Comparison of ENCODE assay signal across 18 cellular contexts in genomic region chr14:23481992-23482813, GRCh38. TPM values are rescaled to one million over a fixed set of nuclear protein-coding genes. Genes with fewer than 3 reads are reported as not detected.
DNase-seq lines count a peak whose midpoint lies in the region; ATAC-seq and TF ChIP-seq lines count a peak whose summit lies in the region.
"Had no signal": no experiment of that assay in that cellular context is flagged by ENCODE, and none has a peak within 500 bp of the region (broad histone marks: within the 10 kb centered on the region; RNA-seq: fewer than 3 reads in every experiment).

No MANE protein-coding gene starts in this region.

- H3K27ac Mint-ChIP-seq in glutamatergic neuron (ENCODE audit: unreplicated experiment) = peak overlapping the region; percentile 95
- H3K27ac Mint-ChIP-seq: activated CD4-positive, alpha-beta T cell treated with anti-CD3 and anti-CD28 coated beads for 36 hours; activated naive CD8-positive, alpha-beta T cell treated with anti-CD3 and anti-CD28 coated beads, Interleukin-2, amount 10 ng/mL, durations not matched to agents 7 days and 5 days; B cell had no signal

- H3K4me3 ChIP-seq in A673 (ENCODE audit: low read depth, low read length, poor library complexity, severe bottlenecking) (no peak overlapping the region), OCI-LY1 (ENCODE audit: low read depth, low read length, poor library complexity, severe bottlenecking) (no peak overlapping the region), Peyer's patch (no peak overlapping the region)

- peaks cover 3% of the 10 kb centered on the region for H3K27me3 Mint-ChIP-seq in glutamatergic neuron (ENCODE audit: unreplicated experiment)
- H3K27me3 Mint-ChIP-seq: activated CD4-positive, alpha-beta T cell treated with anti-CD3 and anti-CD28 coated beads for 36 hours; activated naive CD8-positive, alpha-beta T cell treated with anti-CD3 and anti-CD28 coated beads, Interleukin-2, amount 10 ng/mL, durations not matched to agents 7 days and 5 days; B cell; central memory CD8-positive, alpha-beta T cell had no signal

- no TSS peak for BruUV-seq in A673 (replicated peaks; lab: Mats Ljungman, UMichigan)

- no peaks in the 10 kb centered on the region for H3K9me3 ChIP-seq in A673 (ENCODE audit: low read depth, low read length, poor library complexity, severe bottlenecking)
- H3K9me3 ChIP-seq in ES-I3 (ENCODE audit: control insufficient read depth, insufficient read depth, low read length) = no peaks in the 10 kb centered on the region
- H3K9me3 ChIP-seq in OCI-LY1 (ENCODE audit: low read length) = no peaks in the 10 kb centered on the region
- no peaks in the 10 kb centered on the region for H3K9me3 ChIP-seq in Peyer's patch

- H3K79me2 ChIP-seq in OCI-LY1 (ENCODE audit: insufficient read depth, low read length) = no peaks in the 10 kb centered on the region

- H3K4me2 ChIP-seq in OCI-LY1 (ENCODE audit: low read length) = no peak overlapping the region

- H2AFZ ChIP-seq in OCI-LY1 (ENCODE audit: low read length) = no peak overlapping the region

- no peak for ATAC-seq in HG03039 (IDR thresholded peaks at IDR 0.05; ENCODE audit: unreplicated experiment)
- ATAC-seq: left cardiac atrium had no signal

- CTCF ChIA-PET in A673 (lab: Charles Lee) = interaction anchor here (1.1 kb wide), 1 partner anchor 76 kb away, joined by 3 read pairs; no protein-coding TSS in a partner anchor

- intact Hi-C loops in A673 (cut with micrococcal nuclease; ENCODE audit: unreplicated experiment) = no loop called here

- DNase-seq in A673 (ENCODE audit: low spot score) (no peak), glutamatergic neuron (peak; percentile 26), LoVo (ENCODE audit: low spot score) (no peak), Peyer's patch (no peak)
- DNase-seq in activated CD8-positive, alpha-beta memory T cell treated with anti-CD3 and anti-CD28 coated beads, Interleukin-2, amount 50 U/mL, for 48 hours = no peak
- DNase-seq: activated CD4-positive, alpha-beta T cell treated with anti-CD3 and anti-CD28 coated beads for 36 hours; activated naive CD8-positive, alpha-beta T cell treated with anti-CD3 and anti-CD28 coated beads, Interleukin-2, amount 10 ng/mL, durations not matched to agents 7 days and 5 days; left cardiac atrium; MM.1S; NCI-H510A treated with DMSO at 0.1 percent for 48 hours; T-helper 2 cell had no signal

- POLR2A ChIA-PET in A673 (lab: Charles Lee; ENCODE audit: low non-redundant PET) = no interaction called here

- H3K9me2 ChIP-seq in OCI-LY1 (ENCODE audit: low read depth, low read length) = no peaks in the 10 kb centered on the region

- H3K36me3 Mint-ChIP-seq in glutamatergic neuron (ENCODE audit: unreplicated experiment) = no peaks in the 10 kb centered on the region

- no peak for TF ChIP-seq POLR2A in Peyer's patch (IDR thresholded peaks at IDR 0.05)

- H3F3A ChIP-seq in OCI-LY1 (ENCODE audit: insufficient read depth, low read length) = no peaks in the 10 kb centered on the region

- H3K27ac ChIP-seq in A673 (ENCODE audit: low read depth, low read length, poor library complexity, severe bottlenecking) (no peak overlapping the region), OCI-LY1 (ENCODE audit: low read depth, low read length, poor library complexity, severe bottlenecking) (no peak overlapping the region), Peyer's patch (no peak overlapping the region)
- H3K27ac ChIP-seq: RWPE1 had no signal

- peaks cover 44% of the 10 kb centered on the region for H3K4me1 Mint-ChIP-seq in glutamatergic neuron (ENCODE audit: low read depth, unreplicated experiment)
- H3K4me1 Mint-ChIP-seq: B cell had no signal

- peak overlapping the region; percentile 20; the same call in 1 of the 2 replicates for H3K9ac ChIP-seq in ES-I3 (ENCODE audit: low read depth, low read length)
- no peak overlapping the region for H3K9ac ChIP-seq in OCI-LY1 (ENCODE audit: low read length)

- peaks cover 5% of the 10 kb centered on the region for H3K4me1 ChIP-seq in A673 (ENCODE audit: insufficient read depth, low read length, poor library complexity, severe bottlenecking)
- peaks cover 48% of the 10 kb centered on the region for H3K4me1 ChIP-seq in ES-I3 (ENCODE audit: insufficient read depth, low read length)
- H3K4me1 ChIP-seq in OCI-LY1 (ENCODE audit: insufficient read depth, low read length, severe bottlenecking) = no peaks in the 10 kb centered on the region
- H3K4me1 ChIP-seq in Peyer's patch = no peaks in the 10 kb centered on the region

- no peaks in the 10 kb centered on the region for H3K27me3 ChIP-seq in A673 (replicated peaks; ENCODE audit: insufficient read depth, low read depth, low read length, poor library complexity)
- no peaks in the 10 kb centered on the region for H3K27me3 ChIP-seq in OCI-LY1 (ENCODE audit: insufficient read depth, low read length)
- H3K27me3 ChIP-seq in Peyer's patch = no peaks in the 10 kb centered on the region

- H3K36me3 ChIP-seq in A673 (ENCODE audit: insufficient read depth, low read length, poor library complexity, severe bottlenecking) (peaks cover 18% of the 10 kb centered on the region), ES-I3 (ENCODE audit: insufficient read depth, low read length) (peaks cover 5% of the 10 kb centered on the region), OCI-LY1 (ENCODE audit: insufficient read depth, low read length) (peaks cover 17% of the 10 kb centered on the region), Peyer's patch (peaks cover 0 to 42% (median 0%) of the 10 kb centered on the region in 3 donors)

- TF ChIP-seq CTCF in A673 (conservative IDR thresholded peaks at IDR 0.05; ENCODE audit: low read depth, low read length) (peak; percentile 15; the same call in 1 of the 2 replicates), OCI-LY1 (IDR thresholded peaks at IDR 0.05; ENCODE audit: low read length) (peak; percentile 44; the same call in 1 of the 2 replicates), glutamatergic neuron (IDR thresholded peaks at IDR 0.05; ENCODE audit: partially characterized antibody, unreplicated experiment) (peak; percentile 20), Peyer's patch (IDR thresholded peaks at IDR 0.05) (no peak)

- H4K20me1 ChIP-seq in OCI-LY1 (ENCODE audit: insufficient read depth, low read length) = no peaks in the 10 kb centered on the region

- no peaks in the 10 kb centered on the region for H3K9me3 Mint-ChIP-seq in glutamatergic neuron (ENCODE audit: unreplicated experiment)
- H3K9me3 Mint-ChIP-seq: activated naive CD8-positive, alpha-beta T cell treated with anti-CD3 and anti-CD28 coated beads, Interleukin-2, amount 10 ng/mL, durations not matched to agents 7 days and 5 days; central memory CD8-positive, alpha-beta T cell had no signal

- peak overlapping the region; percentile 86 for H3K4me3 Mint-ChIP-seq in glutamatergic neuron (ENCODE audit: unreplicated experiment)
- H3K4me3 Mint-ChIP-seq: activated CD4-positive, alpha-beta T cell treated with anti-CD3 and anti-CD28 coated beads for 36 hours; activated naive CD8-positive, alpha-beta T cell treated with anti-CD3 and anti-CD28 coated beads, Interleukin-2, amount 10 ng/mL, durations not matched to agents 7 days and 5 days; B cell; central memory CD8-positive, alpha-beta T cell had no signal

RNA-seq across cellular contexts. Expression of gene NGDN, which starts 12.7 kb away (rescaled TPM):
- total RNA-seq in A673 (2021) (59.9 and 71.2 TPM in 2 replicates), glutamatergic neuron (ENCODE audit: unreplicated experiment) (46.5 TPM), Peyer's patch (10 to 100 TPM; 25.5 to 61.9 (median 35.4) TPM)

RNA-seq across cellular contexts. Expression of gene MYH7, which starts 46.7 kb away (rescaled TPM):
- total RNA-seq in A673 (2021) (not detected in 2 replicates), glutamatergic neuron (ENCODE audit: unreplicated experiment) (not detected), Peyer's patch (under 1 TPM in 3 of 4 donors, not detected in 1; 0.18 to 0.40 (median 0.19) TPM)
- total RNA-seq: activated naive CD8-positive, alpha-beta T cell treated with anti-CD3 and anti-CD28 coated beads, Interleukin-2, amount 10 ng/mL, durations not matched to agents 7 days and 5 days; B cell; renal cortical epithelial cell had no signal

Comparison
In these comparisons a context has a peak if more than half of its experiments do, and no peak if none do; other contexts are left out.
1. CTCF ChIP-seq: peak in A673 (single experiment), OCI-LY1 (single experiment) and glutamatergic neuron (single experiment); none in Peyer's patch (0 of 6).